In the genomic region with DNA sequence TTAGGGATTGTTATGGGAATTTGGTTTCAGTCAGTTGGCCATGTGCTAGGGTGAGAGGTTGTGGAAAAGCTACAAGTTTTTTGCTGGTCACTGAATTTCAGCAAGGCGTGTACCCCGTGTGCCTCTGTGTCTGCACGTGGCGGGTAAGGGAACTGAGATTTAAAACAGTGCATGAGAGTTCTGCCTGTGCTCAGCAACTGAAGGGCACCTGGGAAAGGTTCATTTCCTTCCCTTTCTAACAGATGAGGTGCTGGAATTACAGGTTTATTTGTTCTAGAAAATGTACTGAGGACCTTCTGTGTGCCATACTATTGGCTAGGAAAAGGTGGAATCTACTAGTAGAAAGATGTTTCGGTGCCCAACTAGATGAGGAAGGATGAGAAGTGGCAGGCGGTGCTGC, we compare ENCODE assay signal across 15 cellular contexts.
DNase-seq lines count a peak whose midpoint lies in the region; ATAC-seq lines count a peak whose summit lies in the region.
"Had no signal": no experiment of that assay in that cellular context is flagged by ENCODE, and none has a peak within 500 bp of the region (broad histone marks: within the 10 kb centered on the region; RNA-seq: fewer than 3 reads in every experiment).

No MANE protein-coding gene starts in this region.

- peak overlapping the region; percentile 4 for H3K27ac ChIP-seq in substantia nigra (ENCODE audit: low read depth, low read length, poor library complexity, severe bottlenecking)
- H3K27ac ChIP-seq: C4-2B, parathyroid adenoma had no signal

- no peak for DNase-seq in activated T-cell treated with anti-CD3 and anti-CD28 coated beads, Interleukin-2, amount 50 U/mL, for 72 hours
- no peak for DNase-seq in activated T-cell treated with anti-CD3 and anti-CD28 coated beads, Interleukin-2, amount 50 U/mL, for 1 hour
- DNase-seq in memory B cell (ENCODE audit: low spot score in 2 of 2) (no peak), substantia nigra (lab: John Stamatoyannopoulos, UW) (no peak), ecto neural progenitor cell (ENCODE audit: low spot score) (no peak), pons (ENCODE audit: low spot score) (no peak)
- DNase-seq in stimulated activated CD4-positive, alpha-beta T cell treated with anti-CD3 and anti-CD28 coated beads, Interleukin-4, amount 100 ng/mL, for 1 hour = no peak
- DNase-seq: DMS153; GF-D8; NCI-H524; stimulated activated CD4-positive, alpha-beta T cell treated with anti-CD3 and anti-CD28 coated beads, Interleukin-1b, Interleukin-23, amount 100 ng/mL, for 48 hours had no signal

- H3K4me3 Mint-ChIP-seq in activated T-cell treated with anti-CD3 and anti-CD28 coated beads, Interleukin-2, amount 50 U/mL, for 72 hours = no peak overlapping the region
- no peak overlapping the region for H3K4me3 Mint-ChIP-seq in activated T-helper 17 cell treated with anti-CD3 and anti-CD28 coated beads, Interleukin-2, amount 50 U/mL, for 72 hours
- no peak overlapping the region for H3K4me3 Mint-ChIP-seq in memory B cell

- H3K9me3 Mint-ChIP-seq in activated T-cell treated with anti-CD3 and anti-CD28 coated beads, Interleukin-2, amount 50 U/mL, for 72 hours = no peaks in the 10 kb centered on the region
- no peaks in the 10 kb centered on the region for H3K9me3 Mint-ChIP-seq in activated T-helper 17 cell treated with anti-CD3 and anti-CD28 coated beads, Interleukin-2, amount 50 U/mL, for 72 hours
- no peaks in the 10 kb centered on the region for H3K9me3 Mint-ChIP-seq in memory B cell

- no peaks in the 10 kb centered on the region for H3K27me3 Mint-ChIP-seq in activated T-cell treated with anti-CD3 and anti-CD28 coated beads, Interleukin-2, amount 50 U/mL, for 72 hours (ENCODE audit: low read depth)
- H3K27me3 Mint-ChIP-seq in activated T-helper 17 cell treated with anti-CD3 and anti-CD28 coated beads, Interleukin-2, amount 50 U/mL, for 72 hours = no peaks in the 10 kb centered on the region
- H3K27me3 Mint-ChIP-seq in memory B cell = no peaks in the 10 kb centered on the region

- ATAC-seq in activated T-cell treated with anti-CD3 and anti-CD28 coated beads, Interleukin-2, amount 50 U/mL, for 72 hours (replicated peaks in 1 of 2) = no peak
- no peak for ATAC-seq in activated T-helper 17 cell treated with anti-CD3 and anti-CD28 coated beads, Interleukin-2, amount 50 U/mL, for 72 hours (replicated peaks)
- no peak for ATAC-seq in memory B cell (ENCODE audit: low read depth)
- ATAC-seq: Right ventricle myocardium inferior had no signal

- H3K27ac Mint-ChIP-seq in activated T-cell treated with anti-CD3 and anti-CD28 coated beads, Interleukin-2, amount 50 U/mL, for 72 hours = peak overlapping the region; percentile 94
- peak overlapping the region; percentile 56 for H3K27ac Mint-ChIP-seq in activated T-helper 17 cell treated with anti-CD3 and anti-CD28 coated beads, Interleukin-2, amount 50 U/mL, for 72 hours
- peak overlapping the region; percentile 85 for H3K27ac Mint-ChIP-seq in memory B cell

- peaks cover 12 to 13% of the 10 kb centered on the region in 2 donors for H3K36me3 Mint-ChIP-seq in activated T-cell treated with anti-CD3 and anti-CD28 coated beads, Interleukin-2, amount 50 U/mL, for 72 hours (ENCODE audit: insufficient read depth in 2 of 2)
- peaks cover 90% of the 10 kb centered on the region for H3K36me3 Mint-ChIP-seq in activated T-helper 17 cell treated with anti-CD3 and anti-CD28 coated beads, Interleukin-2, amount 50 U/mL, for 72 hours (ENCODE audit: low read depth)
- H3K36me3 Mint-ChIP-seq in memory B cell = peaks cover 13% of the 10 kb centered on the region

- H3K4me1 Mint-ChIP-seq in activated T-cell treated with anti-CD3 and anti-CD28 coated beads, Interleukin-2, amount 50 U/mL, for 72 hours (ENCODE audit: low read depth) = peaks cover 25% of the 10 kb centered on the region
- H3K4me1 Mint-ChIP-seq in activated T-helper 17 cell treated with anti-CD3 and anti-CD28 coated beads, Interleukin-2, amount 50 U/mL, for 72 hours = peaks cover 27% of the 10 kb centered on the region
- H3K4me1 Mint-ChIP-seq in memory B cell = peaks cover 29% of the 10 kb centered on the region
